ENCODE assay signal across 13 cellular contexts in genomic region chr10:77832243-77832642, GRCh38.
A peak's percentile ranks its signal among the peaks of the same experiment; 100 is the strongest.
DNase-seq lines count a peak whose midpoint lies in the region; ATAC-seq and TF ChIP-seq lines count a peak whose summit lies in the region.
"Had no signal": no experiment of that assay in that cellular context is flagged by ENCODE, and none has a peak within 500 bp of the region (broad histone marks: within the 10 kb centered on the region; RNA-seq: fewer than 3 reads in every experiment).

No MANE protein-coding gene starts in this region.

- H3K9me3 ChIP-seq in PC-9 (ENCODE audit: insufficient read depth, low read depth), result no peaks in the 10 kb centered on the region
- H3K9me3 ChIP-seq: esophagus squamous epithelium had no signal

- H3K27me3 ChIP-seq in PC-9 (ENCODE audit: insufficient read depth, low read depth), result no peaks in the 10 kb centered on the region
- H3K27me3 ChIP-seq: esophagus squamous epithelium had no signal

- intact Hi-C loops in activated CD4-positive, alpha-beta T cell treated with anti-CD3 and anti-CD28 coated beads, Interleukin-2, amount 10 ng/mL, durations not matched to agents 24 days and 14 days (cut with micrococcal nuclease), result no loop called here
- intact Hi-C loops in PC-9 (cut with micrococcal nuclease; ENCODE audit: unreplicated experiment), result no loop called here
- intact Hi-C loops in natural killer cell (cut with micrococcal nuclease), result no loop called here

- H3K4me3 Mint-ChIP-seq in activated CD4-positive, alpha-beta T cell treated with anti-CD3 and anti-CD28 coated beads, Interleukin-2, amount 10 ng/mL, durations not matched to agents 7 days and 5 days, result no peak overlapping the region
- no peak overlapping the region for H3K4me3 Mint-ChIP-seq in activated CD4-positive, alpha-beta T cell treated with anti-CD3 and anti-CD28 coated beads, Interleukin-2, amount 10 ng/mL, durations not matched to agents 24 days and 14 days
- H3K4me3 Mint-ChIP-seq in natural killer cell, result peak overlapping the region; percentile 57

- BruUV-seq in PC-9 (replicated peaks; lab: Mats Ljungman, UMichigan), result no TSS peak

- no peak for DNase-seq in activated CD4-positive, alpha-beta T cell treated with anti-CD3 and anti-CD28 coated beads, Interleukin-2, amount 10 ng/mL, durations not matched to agents 7 days and 5 days
- DNase-seq in activated CD4-positive, alpha-beta T cell treated with anti-CD3 and anti-CD28 coated beads, Interleukin-2, amount 10 ng/mL, durations not matched to agents 24 days and 14 days, result no peak
- DNase-seq in PC-9, result peak; percentile 39 to 51
- DNase-seq in central memory CD4-positive, alpha-beta T cell, result peak; percentile 72
- DNase-seq in natural killer cell, result no peak
- no peak for DNase-seq in midbrain (lab: John Stamatoyannopoulos, UW)
- no peak for DNase-seq in NCI-H2196 treated with DMSO at 0.1 percent for 48 hours (lab: John Stamatoyannopoulos, UW; ENCODE audit: unreplicated experiment)
- DNase-seq: 8988T, esophagus squamous epithelium, GM23248, NCI-H2081 treated with DMSO at 0.1 percent for 48 hours, NCI-H748 treated with DMSO at 0.1 percent for 48 hours had no signal

- TF ChIP-seq CTCF in PC-9 (conservative IDR thresholded peaks at IDR 0.05) (no peak), natural killer cell (IDR thresholded peaks at IDR 0.05) (no peak)

- no peaks in the 10 kb centered on the region for H3K4me1 ChIP-seq in PC-9 (replicated peaks; ENCODE audit: insufficient read depth)

- peak overlapping the region; percentile 31 for H3K27ac Mint-ChIP-seq in activated CD4-positive, alpha-beta T cell treated with anti-CD3 and anti-CD28 coated beads, Interleukin-2, amount 10 ng/mL, durations not matched to agents 7 days and 5 days
- H3K27ac Mint-ChIP-seq in activated CD4-positive, alpha-beta T cell treated with anti-CD3 and anti-CD28 coated beads, Interleukin-2, amount 10 ng/mL, durations not matched to agents 24 days and 14 days, result no peak overlapping the region
- peak overlapping the region; percentile 87 to 89 for H3K27ac Mint-ChIP-seq in natural killer cell

- H3K4me1 Mint-ChIP-seq in activated CD4-positive, alpha-beta T cell treated with anti-CD3 and anti-CD28 coated beads, Interleukin-2, amount 10 ng/mL, durations not matched to agents 7 days and 5 days, result peaks cover 14% of the 10 kb centered on the region
- peaks cover 17% of the 10 kb centered on the region for H3K4me1 Mint-ChIP-seq in activated CD4-positive, alpha-beta T cell treated with anti-CD3 and anti-CD28 coated beads, Interleukin-2, amount 10 ng/mL, durations not matched to agents 24 days and 14 days
- H3K4me1 Mint-ChIP-seq in natural killer cell, result peaks cover 25 to 32% of the 10 kb centered on the region in 2 donors

- H3K36me3 Mint-ChIP-seq in activated CD4-positive, alpha-beta T cell treated with anti-CD3 and anti-CD28 coated beads, Interleukin-2, amount 10 ng/mL, durations not matched to agents 7 days and 5 days (ENCODE audit: low read depth), result no peaks in the 10 kb centered on the region
- H3K36me3 Mint-ChIP-seq in activated CD4-positive, alpha-beta T cell treated with anti-CD3 and anti-CD28 coated beads, Interleukin-2, amount 10 ng/mL, durations not matched to agents 24 days and 14 days (ENCODE audit: low read depth), result peaks cover 4% of the 10 kb centered on the region
- peaks cover 6% of the 10 kb centered on the region for H3K36me3 Mint-ChIP-seq in natural killer cell

- H3K4me3 ChIP-seq in PC-9, result no peak overlapping the region
- H3K4me3 ChIP-seq: esophagus squamous epithelium, GM23248 had no signal

- no peak overlapping the region for H3K27ac ChIP-seq in PC-9
- H3K27ac ChIP-seq: GM23248 had no signal

- no peak overlapping the region for H2AFZ ChIP-seq in PC-9
- H2AFZ ChIP-seq: GM23248 had no signal

- H3K79me2 ChIP-seq in PC-9 (ENCODE audit: low read depth), result no peaks in the 10 kb centered on the region

- CTCF ChIA-PET in activated CD4-positive, alpha-beta T cell treated with anti-CD3 and anti-CD28 coated beads, Interleukin-2, amount 10 ng/mL, durations not matched to agents 7 days and 5 days (lab: Charles Lee), result interaction anchor here (0.7 to 1.3 kb wide), 4 partner anchors 11 to 121 kb away, joined by 3 read pairs; no protein-coding TSS in a partner anchor
- CTCF ChIA-PET in PC-9 (lab: Charles Lee), result interaction anchor here (0.6 kb wide), 1 partner anchor 169 kb away, joined by 3 read pairs; no protein-coding TSS in a partner anchor

- no peaks in the 10 kb centered on the region for H4K20me1 ChIP-seq in PC-9 (ENCODE audit: insufficient read depth)

- no peaks in the 10 kb centered on the region; the same call in 1 of the 2 replicates for H3K36me3 ChIP-seq in PC-9 (ENCODE audit: low read depth)

- POLR2A ChIA-PET in activated CD4-positive, alpha-beta T cell treated with anti-CD3 and anti-CD28 coated beads, Interleukin-2, amount 10 ng/mL, durations not matched to agents 7 days and 5 days (lab: Charles Lee), result no interaction called here
- POLR2A ChIA-PET in PC-9 (lab: Charles Lee; ENCODE audit: unreplicated experiment), result interaction anchor here (0.6 to 0.7 kb wide), 2 partner anchors 606 to 1407 kb away, joined by 4 to 5 read pairs; no protein-coding TSS in a partner anchor

- no peak overlapping the region for H3K4me2 ChIP-seq in PC-9

- peaks cover 10% of the 10 kb centered on the region; the same call in 1 of the 2 replicates for H3F3A ChIP-seq in PC-9 (ENCODE audit: insufficient read depth, low read depth)

- ATAC-seq in natural killer cell (peak in 2 of 3 donors; percentile 25 to 51), HG03520 (IDR thresholded peaks at IDR 0.05; ENCODE audit: unreplicated experiment) (no peak)

- H3K27me3 Mint-ChIP-seq in activated CD4-positive, alpha-beta T cell treated with anti-CD3 and anti-CD28 coated beads, Interleukin-2, amount 10 ng/mL, durations not matched to agents 7 days and 5 days, result no peaks in the 10 kb centered on the region
- no peaks in the 10 kb centered on the region for H3K27me3 Mint-ChIP-seq in activated CD4-positive, alpha-beta T cell treated with anti-CD3 and anti-CD28 coated beads, Interleukin-2, amount 10 ng/mL, durations not matched to agents 24 days and 14 days
- H3K27me3 Mint-ChIP-seq in natural killer cell (ENCODE audit: low read depth in 2 of 2), result no peaks in the 10 kb centered on the region

- H3K9me2 ChIP-seq in PC-9 (ENCODE audit: insufficient read depth), result no peaks in the 10 kb centered on the region

- no peaks in the 10 kb centered on the region for H3K9me3 Mint-ChIP-seq in activated CD4-positive, alpha-beta T cell treated with anti-CD3 and anti-CD28 coated beads, Interleukin-2, amount 10 ng/mL, durations not matched to agents 7 days and 5 days
- no peaks in the 10 kb centered on the region for H3K9me3 Mint-ChIP-seq in activated CD4-positive, alpha-beta T cell treated with anti-CD3 and anti-CD28 coated beads, Interleukin-2, amount 10 ng/mL, durations not matched to agents 24 days and 14 days
- H3K9me3 Mint-ChIP-seq in natural killer cell, result no peaks in the 10 kb centered on the region

Comparison
In these comparisons a context has a peak if more than half of its experiments do, and no peak if none do; other contexts are left out.
1. DNase-seq: peak in PC-9 (2 of 2) and central memory CD4-positive, alpha-beta T cell (single experiment); none in activated CD4-positive, alpha-beta T cell treated with anti-CD3 and anti-CD28 coated beads, Interleukin-2, amount 10 ng/mL, durations not matched to agents 7 days and 5 days (single experiment), activated CD4-positive, alpha-beta T cell treated with anti-CD3 and anti-CD28 coated beads, Interleukin-2, amount 10 ng/mL, durations not matched to agents 24 days and 14 days (single experiment), natural killer cell (single experiment), midbrain (single experiment) and NCI-H2196 treated with DMSO at 0.1 percent for 48 hours (single experiment).